Comparison of ENCODE assay signal across 8 cellular contexts in the genomic region with DNA sequence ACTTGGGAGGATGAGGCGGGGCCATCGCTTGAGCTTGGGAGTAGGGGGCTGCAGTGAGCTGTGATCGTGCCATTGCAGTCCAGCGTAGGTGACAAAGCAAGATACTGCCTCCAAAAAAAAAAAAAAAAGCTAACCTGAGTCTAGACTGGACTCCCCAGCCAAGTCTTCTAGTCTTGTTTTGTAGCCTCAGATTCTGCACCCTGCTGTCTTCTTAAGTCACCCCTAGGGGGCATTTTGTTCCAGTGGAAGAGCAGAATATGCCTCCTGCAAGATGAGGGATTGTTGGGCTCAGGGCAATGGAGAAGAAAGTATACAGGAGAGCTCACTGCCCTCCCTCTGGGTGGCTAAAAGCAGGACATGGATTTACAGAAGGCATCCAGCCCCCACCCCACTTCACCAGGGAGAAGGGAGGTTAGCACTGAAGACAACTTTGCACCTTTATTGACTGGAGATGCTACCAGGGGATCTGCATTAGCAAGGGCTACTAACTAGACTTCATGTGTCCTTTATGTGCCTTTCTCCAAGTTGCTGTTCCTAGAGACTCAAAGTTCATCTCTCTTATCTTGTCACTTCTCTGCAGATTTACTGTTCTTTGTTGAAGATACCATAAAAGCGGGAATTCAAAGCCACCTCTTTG. TPM values are rescaled to one million over a fixed set of nuclear protein-coding genes. Genes with fewer than 3 reads are reported as not detected.
DNase-seq lines count a peak whose midpoint lies in the region; ATAC-seq and TF ChIP-seq lines count a peak whose summit lies in the region.

No MANE protein-coding gene starts in this region.

- no peaks in the 10 kb centered on the region for H3K27me3 ChIP-seq in right lobe of liver

- peak; percentile 65 for DNase-seq in COLO829 (ENCODE audit: low spot score)
- DNase-seq in NCI-H226 = peak; percentile 15
- DNase-seq in astrocyte of the cerebellum (ENCODE audit: low read depth) = no peak
- no peak for DNase-seq in right lobe of liver

- intact Hi-C loops in right lobe of liver (cut with DNase I) = no loop called here

- H3K4me1 ChIP-seq in right lobe of liver = no peaks in the 10 kb centered on the region

- no peaks in the 10 kb centered on the region for H3K9me3 ChIP-seq in right lobe of liver

- WGBS in right lobe of liver (ENCODE audit: insufficient coverage, low coverage, low lambda C conversion rate, missing lambda C conversion rate) = 73% methylated on average over 5 of the region's 5 CpGs

- no peak overlapping the region for H3K4me3 ChIP-seq in astrocyte of the cerebellum (ENCODE audit: low read depth, low read length)
- no peak overlapping the region for H3K4me3 ChIP-seq in right lobe of liver

- peak; percentile 30 for TF ChIP-seq CTCF in astrocyte of the cerebellum (IDR thresholded peaks at IDR 0.05; ENCODE audit: low read depth, low read length, missing control alignments)
- peak; percentile 41 to 49 (median 44) for TF ChIP-seq CTCF in right lobe of liver (IDR thresholded peaks at IDR 0.05)

- in situ Hi-C loops in astrocyte of the cerebellum (cut with HindIII; ENCODE audit: low sequenced_read_pairs) = no loop called here

- TF ChIP-seq POLR2A in right lobe of liver (IDR thresholded peaks at IDR 0.05) = no peak

- no peaks in the 10 kb centered on the region for H3K36me3 ChIP-seq in right lobe of liver

- ATAC-seq in GM19455 (IDR thresholded peaks at IDR 0.05; ENCODE audit: unreplicated experiment) = peak; percentile 59
- ATAC-seq in right lobe of liver = peak; percentile 45 to 70 (median 57)
- no peak for ATAC-seq in GM21528 (IDR thresholded peaks at IDR 0.05; ENCODE audit: low FRiP score, unreplicated experiment)
- no peak for ATAC-seq in HG03565 (IDR thresholded peaks at IDR 0.05; ENCODE audit: unreplicated experiment)
- no peak for ATAC-seq in HG02623 (IDR thresholded peaks at IDR 0.05; ENCODE audit: unreplicated experiment)

- H3K27ac ChIP-seq in right lobe of liver = no peak overlapping the region

RNA-seq across cellular contexts. Expression of gene RNF187, which starts 15.3 kb away (rescaled TPM):
- 10 to 100 TPM; 43.9 to 66.6 (median 56.3) TPM for total RNA-seq in right lobe of liver

RNA-seq across cellular contexts. Expression of gene TRIM17, which starts 55.2 kb away (rescaled TPM):
- total RNA-seq in right lobe of liver = not detected

Comparison
In these comparisons a context has a peak if more than half of its experiments do, and no peak if none do; other contexts are left out.
1. DNase-seq: peak in COLO829 (single experiment) and NCI-H226 (single experiment); none in astrocyte of the cerebellum (single experiment) and right lobe of liver (0 of 3).
2. ATAC-seq: peak in GM19455 (single experiment) and right lobe of liver (4 of 4); none in GM21528 (single experiment), HG03565 (single experiment) and HG02623 (single experiment).